In the genomic region with DNA sequence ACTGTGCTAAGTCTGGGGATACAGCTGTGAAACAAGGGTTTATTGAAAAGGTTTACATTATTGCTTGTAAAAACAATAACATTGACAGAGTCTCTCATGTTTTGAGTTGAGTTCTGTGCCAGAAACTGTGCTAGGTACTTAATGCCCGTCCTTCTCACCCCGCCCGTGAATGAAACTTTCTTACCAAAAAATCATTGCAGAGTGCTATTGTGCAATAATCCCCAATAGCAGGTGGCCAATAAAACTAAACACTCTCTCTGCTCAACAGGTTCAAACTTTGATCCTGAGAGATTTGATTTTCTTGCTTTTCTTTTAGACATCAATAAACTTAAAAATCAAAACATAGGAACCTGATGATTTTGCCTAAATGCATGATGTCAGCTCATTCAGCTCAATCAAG, we compare ENCODE assay signal across 24 cellular contexts.
"Had no signal": no experiment of that assay in that cellular context is flagged by ENCODE, and none has a peak within 500 bp of the region (broad histone marks: within the 10 kb centered on the region; RNA-seq: fewer than 3 reads in every experiment).

No MANE protein-coding gene starts in this region.

- FAIRE-seq: endometrium, islet of Langerhans, keratinocyte had no signal

- H3K36me3 ChIP-seq: colonic mucosa, esophagus squamous epithelium, gastrocnemius medialis, heart right ventricle, left ventricle myocardium inferior, lower lobe of right lung had no signal

- H3K4me3 ChIP-seq: colonic mucosa, esophagus squamous epithelium, gastrocnemius medialis, heart right ventricle, left ventricle myocardium inferior, lower lobe of right lung had no signal

- DNase-seq: colonic mucosa; cortex of kidney; effector CD8-positive, alpha-beta T cell; effector memory CD8-positive, alpha-beta T cell; endodermal cell; erythroblast; esophagus squamous epithelium; foreskin fibroblast; foreskin melanocyte; gastrocnemius medialis; glutamatergic neuron; head of caudate nucleus; heart right ventricle; hippocampal formation; left cardiac atrium; left ventricle myocardium inferior; lower lobe of right lung; mesenchymal stem cell; naive thymus-derived CD4-positive, alpha-beta T cell had no signal

- H3K27ac ChIP-seq: colonic mucosa, epithelial cell of prostate, esophagus squamous epithelium, gastrocnemius medialis, heart right ventricle, left ventricle myocardium inferior, lower lobe of right lung had no signal

- ATAC-seq: effector memory CD8-positive, alpha-beta T cell; esophagus mucosa; gastrocnemius medialis; heart right ventricle; left cardiac atrium; lower lobe of right lung; naive thymus-derived CD4-positive, alpha-beta T cell had no signal

- H3K27me3 ChIP-seq: colonic mucosa, esophagus squamous epithelium, gastrocnemius medialis, heart right ventricle had no signal

- H3K9me3 ChIP-seq: colonic mucosa, gastrocnemius medialis, lower lobe of right lung had no signal

- H3K4me1 ChIP-seq: colonic mucosa, esophagus squamous epithelium, gastrocnemius medialis, heart right ventricle, left ventricle myocardium inferior, lower lobe of right lung had no signal
